10 cellular contexts compared by ENCODE assay signal in the genomic region with DNA sequence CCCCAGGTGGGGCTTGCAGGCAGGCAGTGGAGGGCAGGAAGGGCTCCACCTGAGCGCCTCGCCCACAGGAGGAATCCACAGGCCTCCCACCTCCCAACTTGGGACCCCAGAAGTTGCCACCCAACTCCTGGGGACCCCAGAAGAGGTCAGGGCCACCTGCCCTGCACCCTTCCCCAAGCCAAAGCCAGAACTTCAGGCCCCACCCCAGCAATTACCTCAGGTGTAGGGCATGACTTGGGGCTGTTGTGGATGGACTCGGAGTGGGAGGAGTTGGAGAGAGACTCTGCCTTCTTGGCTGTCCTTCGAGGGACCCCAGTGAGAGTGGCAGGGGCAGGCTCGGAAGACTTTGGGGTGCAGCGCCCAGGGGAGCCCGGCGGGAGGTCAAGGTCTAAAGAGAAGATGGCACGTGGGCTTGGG. TPM values are rescaled to one million over a fixed set of nuclear protein-coding genes. Genes with fewer than 3 reads are reported as not detected.
DNase-seq lines count a peak whose midpoint lies in the region; ATAC-seq and TF ChIP-seq lines count a peak whose summit lies in the region.
"Had no signal": no experiment of that assay in that cellular context is flagged by ENCODE, and none has a peak within 500 bp of the region (broad histone marks: within the 10 kb centered on the region; RNA-seq: fewer than 3 reads in every experiment).

No MANE protein-coding gene starts in this region.

- no peaks in the 10 kb centered on the region for H3K27me3 ChIP-seq in CD4-positive, CD25-positive, alpha-beta regulatory T cell (ENCODE audit: control insufficient read depth, insufficient read depth, low read length)
- H3K27me3 ChIP-seq in H7 (ENCODE audit: control insufficient read depth, insufficient read depth, low read length) (peaks cover 3% of the 10 kb centered on the region), thyroid gland (no peaks in the 10 kb centered on the region)
- H3K27me3 ChIP-seq: testis had no signal

- H3K27ac Mint-ChIP-seq in CD4-positive, CD25-positive, alpha-beta regulatory T cell, result peak overlapping the region; percentile 78 to 94 (median 87)
- H3K27ac Mint-ChIP-seq in natural killer cell, result peak overlapping the region; percentile 90 to 92

- H3K4me1 ChIP-seq in CD4-positive, CD25-positive, alpha-beta regulatory T cell (ENCODE audit: control insufficient read depth, insufficient read depth, low read length, poor library complexity, severe bottlenecking), result peaks cover 15% of the 10 kb centered on the region
- H3K4me1 ChIP-seq in thyroid gland, result no peaks in the 10 kb centered on the region
- H3K4me1 ChIP-seq: testis had no signal

- TF ChIP-seq POLR2A in thyroid gland (IDR thresholded peaks at IDR 0.05), result no peak

- no peak overlapping the region for H3K4me3 Mint-ChIP-seq in CD4-positive, CD25-positive, alpha-beta regulatory T cell
- H3K4me3 Mint-ChIP-seq in natural killer cell, result no peak overlapping the region

- H3K36me3 ChIP-seq in CD4-positive, CD25-positive, alpha-beta regulatory T cell (ENCODE audit: control insufficient read depth, insufficient read depth, low read length), result peaks cover 2% of the 10 kb centered on the region
- H3K36me3 ChIP-seq in H7 (replicated peaks; ENCODE audit: control insufficient read depth, insufficient read depth, low read length) (peaks cover 4% of the 10 kb centered on the region), thyroid gland (no peaks in the 10 kb centered on the region)

- H3K27me3 Mint-ChIP-seq in CD4-positive, CD25-positive, alpha-beta regulatory T cell, result no peaks in the 10 kb centered on the region
- H3K27me3 Mint-ChIP-seq in natural killer cell (ENCODE audit: low read depth in 2 of 2), result no peaks in the 10 kb centered on the region

- peaks cover 7 to 25% (median 15%) of the 10 kb centered on the region in 4 donors for H3K4me1 Mint-ChIP-seq in CD4-positive, CD25-positive, alpha-beta regulatory T cell
- peaks cover 23 to 41% of the 10 kb centered on the region in 2 donors for H3K4me1 Mint-ChIP-seq in natural killer cell

- H3K4me3 ChIP-seq in CD4-positive, CD25-positive, alpha-beta regulatory T cell (ENCODE audit: low read depth, low read length), result no peak overlapping the region
- H3K4me3 ChIP-seq in H7 (ENCODE audit: insufficient read depth, low read depth, low read length), result no peak overlapping the region
- H3K4me3 ChIP-seq in thyroid gland (replicated peaks in 1 of 3), result no peak overlapping the region
- H3K4me3 ChIP-seq: testis had no signal

- peak in 1 of 3 donors; percentile 0 for DNase-seq in CD4-positive, CD25-positive, alpha-beta regulatory T cell
- DNase-seq in H7 (peak; percentile 28), natural killer cell (no peak), HEK293T (ENCODE audit: extremely low spot score) (no peak), thyroid gland (no peak)
- peak; percentile 55 for DNase-seq in activated CD8-positive, alpha-beta memory T cell treated with anti-CD3 and anti-CD28 coated beads, Interleukin-2, amount 50 U/mL, for 48 hours
- DNase-seq in stimulated activated CD4-positive, alpha-beta T cell treated with anti-CD3 and anti-CD28 coated beads, Interleukin-2, amount 100 ng/mL, for 48 hours, result no peak
- DNase-seq: amniotic stem cell had no signal

- 90 to 94% methylated on average over 7 to 9 of the region's 9 CpGs for WGBS in thyroid gland, 2 donors

- no peaks in the 10 kb centered on the region for H3K9me3 Mint-ChIP-seq in CD4-positive, CD25-positive, alpha-beta regulatory T cell
- no peaks in the 10 kb centered on the region for H3K9me3 Mint-ChIP-seq in natural killer cell

- no peaks in the 10 kb centered on the region for H3K9me3 ChIP-seq in CD4-positive, CD25-positive, alpha-beta regulatory T cell (ENCODE audit: control insufficient read depth in 2 of 2, low read length in 2 of 2)
- no peaks in the 10 kb centered on the region for H3K9me3 ChIP-seq in thyroid gland
- H3K9me3 ChIP-seq: testis had no signal

- TF ChIP-seq CTCF in natural killer cell (IDR thresholded peaks at IDR 0.05), result no peak
- TF ChIP-seq CTCF in thyroid gland (IDR thresholded peaks at IDR 0.05), result no peak

- ATAC-seq in CD4-positive, CD25-positive, alpha-beta regulatory T cell (ENCODE audit: low read depth in 2 of 2), result no peak
- ATAC-seq in natural killer cell, result no peak

- H3K36me3 Mint-ChIP-seq in CD4-positive, CD25-positive, alpha-beta regulatory T cell, result peaks cover 18% of the 10 kb centered on the region
- peaks cover 7% of the 10 kb centered on the region for H3K36me3 Mint-ChIP-seq in natural killer cell

- H3K27ac ChIP-seq in CD4-positive, CD25-positive, alpha-beta regulatory T cell (ENCODE audit: insufficient read depth, low read length, poor library complexity, severe bottlenecking), result peak overlapping the region; percentile 76
- H3K27ac ChIP-seq in thyroid gland, result no peak overlapping the region
- H3K27ac ChIP-seq: RWPE1, testis had no signal

- intact Hi-C loops in natural killer cell (cut with micrococcal nuclease), result loop anchor here (5.0 kb wide), 1 partner anchor 169 kb away; the partner anchor contains the start of gene HSF5
- intact Hi-C loops in thyroid gland (cut with DNase I), result no loop called here

- CTCF ChIA-PET in HEK293T (lab: Yijun Ruan, JAX), result interaction anchor here (0.7 to 1.7 kb wide), 26 partner anchors 8 to 188 kb away, joined by 3 to 17 read pairs (median 4); partner anchors contain the start of genes RNF43 and SUPT4H1

- POLR2A ChIA-PET in HEK293T (lab: Yijun Ruan, JAX), result interaction anchor here (0.8 to 1.8 kb wide), 7 partner anchors 26 to 201 kb away, joined by 3 to 27 read pairs (median 4); partner anchors contain the start of genes RNF43 and SUPT4H1

TF ChIP-seq in HEK293T, 16 proteins besides CTCF, POLR2A, EP300 and RAD21:
- no peak for TF ChIP-seq ZNF384 (IDR thresholded peaks at IDR 0.05)

RNA-seq across cellular contexts. Expression of gene TSPOAP1, which starts 10.5 kb away (rescaled TPM):
- total RNA-seq in CD4-positive, CD25-positive, alpha-beta regulatory T cell, result 47.4 TPM
- 1 to 10 TPM in 2 of 4 donors, under 1 TPM in 2; 0.73 to 1.6 (median 0.92) TPM for polyA plus RNA-seq in CD4-positive, CD25-positive, alpha-beta regulatory T cell
- 4.2 and 11.6 TPM in 2 replicates for total RNA-seq in H7 (2014; rRNA removed; shearing (Covaris generic))
- 100 to 1,000 TPM; 176 to 282 (median 246) TPM for total RNA-seq in natural killer cell
- total RNA-seq in thyroid gland, result 10 to 100 TPM; 19.5 to 35.4 (median 22.1) TPM

RNA-seq across cellular contexts. Expression of gene SUPT4H1, which starts 33.9 kb away (rescaled TPM):
- 52.6 TPM for total RNA-seq in CD4-positive, CD25-positive, alpha-beta regulatory T cell
- 100 to 1,000 TPM; 123 to 177 (median 136) TPM for polyA plus RNA-seq in CD4-positive, CD25-positive, alpha-beta regulatory T cell
- total RNA-seq in H7 (2014; rRNA removed; shearing (Covaris generic)), result 88.8 and 91.6 TPM in 2 replicates
- total RNA-seq in natural killer cell, result 10 to 100 TPM; 55.9 to 68.3 (median 68.1) TPM
- total RNA-seq in thyroid gland, result 10 to 100 TPM; 38.2 to 56.3 (median 44.2) TPM

RNA-seq across cellular contexts. Expression of gene MPO, which starts 37.3 kb away (rescaled TPM):
- total RNA-seq in CD4-positive, CD25-positive, alpha-beta regulatory T cell, result not detected
- under 1 TPM in 1 of 4 donors, not detected in 3; 0.19 TPM for polyA plus RNA-seq in CD4-positive, CD25-positive, alpha-beta regulatory T cell
- not detected in 2 replicates for total RNA-seq in H7 (2014; rRNA removed; shearing (Covaris generic))
- 1 to 10 TPM in 2 of 3 donors, not detected in 1; 1.8 to 1.9 TPM for total RNA-seq in natural killer cell
- total RNA-seq in thyroid gland, result under 1 TPM in 2 of 4 donors, not detected in 2; 0.24 to 0.45 TPM

Comparison
In these comparisons a context has a peak if more than half of its experiments do, and no peak if none do; other contexts are left out.
1. DNase-seq: peak in H7 (single experiment) and activated CD8-positive, alpha-beta memory T cell treated with anti-CD3 and anti-CD28 coated beads, Interleukin-2, amount 50 U/mL, for 48 hours (single experiment); none in natural killer cell (single experiment), HEK293T (single experiment), stimulated activated CD4-positive, alpha-beta T cell treated with anti-CD3 and anti-CD28 coated beads, Interleukin-2, amount 100 ng/mL, for 48 hours (0 of 2) and thyroid gland (0 of 2).